ENCODE assay signal across 16 cellular contexts in genomic region chr2:10229462-10230099, GRCh38.
A peak's percentile ranks its signal among the peaks of the same experiment; 100 is the strongest.
DNase-seq lines count a peak whose midpoint lies in the region; ATAC-seq, FAIRE-seq and TF ChIP-seq lines count a peak whose summit lies in the region.
"Had no signal": no experiment of that assay in that cellular context is flagged by ENCODE, and none has a peak within 500 bp of the region (broad histone marks: within the 10 kb centered on the region; RNA-seq: fewer than 3 reads in every experiment).

No MANE protein-coding gene starts in this region.

- no peak overlapping the region for H3K4me3 Mint-ChIP-seq in progenitor cell of endocrine pancreas (ENCODE audit: low read depth)
- H3K4me3 Mint-ChIP-seq: CD4-positive, alpha-beta memory T cell had no signal

- H3K27me3 Mint-ChIP-seq in progenitor cell of endocrine pancreas, result peaks cover 21% of the 10 kb centered on the region

- CTCF ChIA-PET in HepG2 (lab: Yijun Ruan, JAX; ENCODE audit: low intra/inter-chr PET ratio, low total read pairs), result no interaction called here

- TF ChIP-seq EP300 in HepG2 (IDR thresholded peaks at IDR 0.05; ENCODE audit: low read depth in 2 of 2, low read length in 2 of 2) (no peak), HepG2 (CRISPR knock-in tag; IDR thresholded peaks at IDR 0.05; ENCODE audit: borderline replicate concordance) (no peak)

- no peaks in the 10 kb centered on the region; the same call in 1 of the 2 replicates for H4K20me1 ChIP-seq in HepG2 (ENCODE audit: insufficient read depth, low read length)

- H3K9me3 ChIP-seq in HepG2 (ENCODE audit: low read length), result no peaks in the 10 kb centered on the region
- H3K9me3 ChIP-seq: BE2C had no signal

- H3K36me3 ChIP-seq in bronchial epithelial cell (ENCODE audit: control insufficient read depth, insufficient read depth, low read length), result no peaks in the 10 kb centered on the region
- no peaks in the 10 kb centered on the region for H3K36me3 ChIP-seq in HepG2 (replicated peaks in 1 of 2; ENCODE audit: control insufficient read depth in 1 of 2, insufficient read depth in 2 of 2, low read length in 2 of 2)
- H3K36me3 ChIP-seq: BE2C had no signal

- intact Hi-C loops in HepG2 (cut with micrococcal nuclease; ENCODE audit: unreplicated experiment), result loop anchor here (5.0 kb wide), 1 partner anchor 98 kb away; no protein-coding TSS in a partner anchor

- FAIRE-seq in bronchial epithelial cell (lab: Jason Lieb, UNC) (peak; percentile 18), HepG2 (lab: Jason Lieb, UNC) (no peak)
- FAIRE-seq: GM12892, GM19239, K562 had no signal

- H3K4me3 ChIP-seq in bronchial epithelial cell (ENCODE audit: low read depth, low read length), result no peak overlapping the region
- H3K4me3 ChIP-seq in HepG2 (replicated peaks in 1 of 3; ENCODE audit: insufficient read depth in 1 of 3, low read depth in 2 of 3, low read length in 3 of 3), result no peak overlapping the region
- H3K4me3 ChIP-seq: K562 had no signal

- in situ Hi-C loops in HepG2 (cut with HindIII; ENCODE audit: extremely low pct_ligation_motif_present, low pct_unique_long_range_greater_than_20kb), result no loop called here

- peak overlapping the region; percentile 54 for H3K27ac ChIP-seq in VCaP
- H3K27ac ChIP-seq in HepG2 (ENCODE audit: extremely low read length, insufficient read depth, low read length), result no peak overlapping the region

- H2AFZ ChIP-seq in HepG2 (ENCODE audit: low read length), result no peak overlapping the region

- H3K9ac ChIP-seq in HepG2 (ENCODE audit: insufficient read depth, low read depth, low read length), result no peak overlapping the region

- POLR2A ChIA-PET in HepG2 (lab: Yijun Ruan, JAX), result no interaction called here

- H3K27me3 ChIP-seq in bronchial epithelial cell (ENCODE audit: control insufficient read depth, insufficient read depth, low read length) (peaks cover 6% of the 10 kb centered on the region), HepG2 (ENCODE audit: control insufficient read depth in 1 of 2, insufficient read depth in 2 of 2, low read length in 2 of 2) (peaks cover 21 to 83% of the 10 kb centered on the region in 2 experiments; a peak in 4 of 5 replicates)
- H3K27me3 ChIP-seq: BE2C had no signal

- H3K4me1 Mint-ChIP-seq in progenitor cell of endocrine pancreas (ENCODE audit: low read depth), result peaks cover 50% of the 10 kb centered on the region

- ATAC-seq in HepG2 (no peak), HG02973 (IDR thresholded peaks at IDR 0.05; ENCODE audit: unreplicated experiment) (no peak), HG03342 (IDR thresholded peaks at IDR 0.05; ENCODE audit: unreplicated experiment) (no peak)
- ATAC-seq: K562 had no signal

- no peak for TF ChIP-seq RAD21 in HepG2 (CRISPR knock-in tag; IDR thresholded peaks at IDR 0.05)

- H3K4me2 ChIP-seq in HepG2 (ENCODE audit: low read depth, low read length), result no peak overlapping the region

- H3K4me1 ChIP-seq in HepG2 (ENCODE audit: insufficient read depth, low read length), result peaks cover 50% of the 10 kb centered on the region
- H3K4me1 ChIP-seq: BE2C had no signal

- BruUV-seq in HepG2 (replicated peaks; lab: Mats Ljungman, UMichigan), result no TSS peak

- 44% methylated on average over 9 of the region's 9 CpGs for WGBS in HepG2 (ENCODE audit: low lambda C conversion rate)

- H3K9me3 Mint-ChIP-seq in progenitor cell of endocrine pancreas (ENCODE audit: low read depth), result no peaks in the 10 kb centered on the region
- H3K9me3 Mint-ChIP-seq: CD4-positive, alpha-beta memory T cell had no signal

- no peaks in the 10 kb centered on the region for H3K36me3 Mint-ChIP-seq in progenitor cell of endocrine pancreas (ENCODE audit: insufficient read depth)
- H3K36me3 Mint-ChIP-seq: CD4-positive, alpha-beta memory T cell had no signal

- no peak for TF ChIP-seq POLR2A in HepG2 (IDR thresholded peaks at IDR 0.05; ENCODE audit: insufficient read depth in 1 of 2, low read depth in 2 of 2, low read length in 2 of 2)

- peak overlapping the region; percentile 87 for H3K27ac Mint-ChIP-seq in progenitor cell of endocrine pancreas
- H3K27ac Mint-ChIP-seq: CD4-positive, alpha-beta memory T cell had no signal

- TF ChIP-seq CTCF in VCaP (conservative IDR thresholded peaks at IDR 0.05), result no peak
- no peak for TF ChIP-seq CTCF in bronchial epithelial cell (IDR thresholded peaks at IDR 0.05; ENCODE audit: insufficient read depth, low read length, severe bottlenecking)
- TF ChIP-seq CTCF in HepG2 (CRISPR knock-in tag; IDR thresholded peaks at IDR 0.05), result no peak
- no peak for TF ChIP-seq CTCF in progenitor cell of endocrine pancreas (IDR thresholded peaks at IDR 0.05; ENCODE audit: unreplicated experiment)

- H3K79me2 ChIP-seq in HepG2 (ENCODE audit: insufficient read depth, low read length), result no peaks in the 10 kb centered on the region

- DNase-seq in bronchial epithelial cell (ENCODE audit: low read depth), result no peak
- DNase-seq in HepG2 (ENCODE audit: low spot score), result no peak
- DNase-seq in progenitor cell of endocrine pancreas (ENCODE audit: low spot score, unreplicated experiment), result no peak
- DNase-seq in anterior cingulate cortex (lab: John Stamatoyannopoulos, UW), result no peak
- DNase-seq: BE2C; CD4-positive, alpha-beta memory T cell; DMS79; HCEC 1CT; NCI-H2107; NCI-H526 treated with DMSO at 0.1 percent for 48 hours had no signal

TF ChIP-seq in HepG2, 621 proteins besides CTCF, POLR2A, EP300 and RAD21:
- 0 out of 2 replicates have a peak, but pooled peaks have one; percentile 20 for TF ChIP-seq BCL6 (CRISPR knock-in tag; IDR thresholded peaks at IDR 0.05)
- no peak for TF ChIP-seq NFAT5 (CRISPR knock-in tag; IDR thresholded peaks at IDR 0.05)
- TF ChIP-seq ZNF3 (CRISPR knock-in tag; IDR thresholded peaks at IDR 0.05), result no peak
